Comparison of ENCODE assay signal across 19 cellular contexts in the genomic region with DNA sequence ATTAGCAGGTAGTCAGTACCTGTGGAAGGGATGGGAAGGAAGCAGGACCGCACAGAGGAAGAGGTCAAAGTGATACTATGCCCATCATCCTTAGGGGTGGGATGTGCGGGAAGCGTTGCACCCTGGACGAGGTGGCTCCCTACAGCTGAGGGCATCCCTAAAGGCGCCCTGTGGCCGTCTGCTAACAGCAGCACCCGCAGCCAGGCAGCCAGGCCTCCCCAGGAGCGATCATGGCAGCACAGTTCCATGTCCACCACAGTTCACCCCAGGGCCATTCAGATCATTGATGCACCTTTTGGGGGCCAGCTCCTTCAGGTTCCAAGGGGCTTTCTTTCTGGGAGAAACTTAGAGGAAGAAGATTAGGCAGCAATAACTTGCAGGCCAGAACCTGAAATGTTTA. TPM values are rescaled to one million over a fixed set of nuclear protein-coding genes. Genes with fewer than 3 reads are reported as not detected.
DNase-seq lines count a peak whose midpoint lies in the region; ATAC-seq, FAIRE-seq and TF ChIP-seq lines count a peak whose summit lies in the region.
"Had no signal": no experiment of that assay in that cellular context is flagged by ENCODE, and none has a peak within 500 bp of the region (broad histone marks: within the 10 kb centered on the region; RNA-seq: fewer than 3 reads in every experiment).

No MANE protein-coding gene starts in this region.

- FAIRE-seq in astrocyte (lab: Jason Lieb, UNC) = no peak
- FAIRE-seq: GM12878 had no signal

- no peak for DNase-seq in activated CD8-positive, alpha-beta T cell treated with anti-CD3 and anti-CD28 coated beads, Interleukin-2, amount 10 ng/mL, durations not matched to agents 7 days and 5 days
- DNase-seq in activated CD8-positive, alpha-beta T cell treated with anti-CD3 and anti-CD28 coated beads for 36 hours = no peak
- DNase-seq in astrocyte (ENCODE audit: low read depth) = no peak
- DNase-seq in mesenchymal stem cell = no peak
- DNase-seq: 8988T; ACHN; C1 segment of cervical spinal cord; Calu3; CD4-positive, alpha-beta T cell; DMS 273 treated with DMSO at 0.1 percent for 48 hours; DMS79; H7 had no signal

- POLR2A ChIA-PET in activated CD8-positive, alpha-beta T cell treated with anti-CD3 and anti-CD28 coated beads, Interleukin-2, amount 10 ng/mL, durations not matched to agents 7 days and 5 days (lab: Charles Lee) = interaction anchor here (0.6 kb wide), 1 partner anchor 12 kb away, joined by 3 read pairs; no protein-coding TSS in a partner anchor
- POLR2A ChIA-PET in activated CD8-positive, alpha-beta T cell treated with anti-CD3 and anti-CD28 coated beads for 36 hours (lab: Charles Lee) = no interaction called here

- H3K36me3 Mint-ChIP-seq in activated CD8-positive, alpha-beta T cell treated with anti-CD3 and anti-CD28 coated beads, Interleukin-2, amount 10 ng/mL, durations not matched to agents 7 days and 5 days (ENCODE audit: low read depth) = peaks cover 14% of the 10 kb centered on the region
- H3K36me3 Mint-ChIP-seq in activated CD8-positive, alpha-beta T cell treated with anti-CD3 and anti-CD28 coated beads for 36 hours (ENCODE audit: low read depth) = peaks cover 13% of the 10 kb centered on the region
- H3K36me3 Mint-ChIP-seq in astrocyte (ENCODE audit: low read depth, unreplicated experiment) = peaks cover 33% of the 10 kb centered on the region

- CTCF ChIA-PET in activated CD8-positive, alpha-beta T cell treated with anti-CD3 and anti-CD28 coated beads, Interleukin-2, amount 10 ng/mL, durations not matched to agents 7 days and 5 days (lab: Charles Lee) = interaction anchor here (0.6 kb wide), 1 partner anchor 61 kb away, joined by 3 read pairs; no protein-coding TSS in a partner anchor
- CTCF ChIA-PET in activated CD8-positive, alpha-beta T cell treated with anti-CD3 and anti-CD28 coated beads for 36 hours (lab: Charles Lee) = no interaction called here

- H3K9me3 ChIP-seq in astrocyte (ENCODE audit: insufficient read depth, low read depth, low read length) (no peaks in the 10 kb centered on the region), mesenchymal stem cell (ENCODE audit: control insufficient read depth, low read length) (no peaks in the 10 kb centered on the region)

- no peak for ATAC-seq in activated CD8-positive, alpha-beta T cell treated with anti-CD3 and anti-CD28 coated beads, Interleukin-2, amount 10 ng/mL, durations not matched to agents 7 days and 5 days
- no peak for ATAC-seq in activated CD8-positive, alpha-beta T cell treated with anti-CD3 and anti-CD28 coated beads for 36 hours
- ATAC-seq in HG03521 (IDR thresholded peaks at IDR 0.05; ENCODE audit: unreplicated experiment) (no peak), HG03520 (IDR thresholded peaks at IDR 0.05; ENCODE audit: unreplicated experiment) (no peak)
- ATAC-seq: GM12878, GM23338 had no signal

- H3K4ac ChIP-seq in mesenchymal stem cell (ENCODE audit: low read depth in 1 of 2, low read length in 2 of 2) = no peak overlapping the region

- H3K4me1 ChIP-seq in ACC112 (ENCODE audit: control insufficient read depth, insufficient read depth, low read length, unreplicated experiment) = peaks cover 34% of the 10 kb centered on the region
- peaks cover 30% of the 10 kb centered on the region for H3K4me1 ChIP-seq in astrocyte (ENCODE audit: insufficient read depth, low read length)
- H3K4me1 ChIP-seq in mesenchymal stem cell (ENCODE audit: control insufficient read depth, insufficient read depth, low read depth, low read length) = peaks cover 23% of the 10 kb centered on the region

- no peak overlapping the region for H2BK5ac ChIP-seq in mesenchymal stem cell (ENCODE audit: low read depth, low read length, poor library complexity, severe bottlenecking)

- no peaks in the 10 kb centered on the region for H3K9me3 Mint-ChIP-seq in activated CD8-positive, alpha-beta T cell treated with anti-CD3 and anti-CD28 coated beads, Interleukin-2, amount 10 ng/mL, durations not matched to agents 7 days and 5 days (ENCODE audit: insufficient read depth)
- H3K9me3 Mint-ChIP-seq in activated CD8-positive, alpha-beta T cell treated with anti-CD3 and anti-CD28 coated beads for 36 hours = no peaks in the 10 kb centered on the region
- H3K9me3 Mint-ChIP-seq in astrocyte (ENCODE audit: unreplicated experiment) = no peaks in the 10 kb centered on the region
- H3K9me3 Mint-ChIP-seq: CD4-positive, alpha-beta T cell; GM23338; IgD-negative memory B cell had no signal

- H3K14ac ChIP-seq in mesenchymal stem cell (ENCODE audit: low read length in 2 of 2) = no peak overlapping the region

- H2AFZ ChIP-seq in ACC112 (ENCODE audit: low read length, unreplicated experiment) (no peak overlapping the region), astrocyte (ENCODE audit: low read depth, low read length) (no peak overlapping the region), mesenchymal stem cell (ENCODE audit: low read depth, low read length) (no peak overlapping the region)
- H2AFZ ChIP-seq: GM23338 had no signal

- H2BK15ac ChIP-seq in mesenchymal stem cell (ENCODE audit: low read depth, poor library complexity, severe bottlenecking) = no peak overlapping the region

- H3K36me3 ChIP-seq in ACC112 (ENCODE audit: insufficient read depth, low read length) (no peaks in the 10 kb centered on the region), astrocyte (ENCODE audit: insufficient read depth, low read length) (no peaks in the 10 kb centered on the region), mesenchymal stem cell (ENCODE audit: control insufficient read depth in 1 of 2, insufficient read depth in 2 of 2, low read depth in 1 of 2, low read length in 2 of 2) (peaks cover 25 to 45% of the 10 kb centered on the region in 2 experiments)

- H3K4me1 Mint-ChIP-seq in activated CD8-positive, alpha-beta T cell treated with anti-CD3 and anti-CD28 coated beads, Interleukin-2, amount 10 ng/mL, durations not matched to agents 7 days and 5 days (ENCODE audit: low read depth) = peaks cover 32% of the 10 kb centered on the region
- peaks cover 35% of the 10 kb centered on the region for H3K4me1 Mint-ChIP-seq in activated CD8-positive, alpha-beta T cell treated with anti-CD3 and anti-CD28 coated beads for 36 hours (ENCODE audit: low read depth)
- H3K4me1 Mint-ChIP-seq in astrocyte (ENCODE audit: low read depth, unreplicated experiment) = peaks cover 51% of the 10 kb centered on the region
- H3K4me1 Mint-ChIP-seq: IgD-negative memory B cell had no signal

- 97% methylated on average over 8 of the region's 8 CpGs for WGBS in mesenchymal stem cell

- peak overlapping the region; percentile 28 for H2AK5ac ChIP-seq in mesenchymal stem cell (ENCODE audit: low read length, severe bottlenecking)

- H3K4me3 ChIP-seq in ACC112 (ENCODE audit: low read depth, low read length) = no peak overlapping the region
- H3K4me3 ChIP-seq in astrocyte (ENCODE audit: insufficient read depth, low read depth, low read length) = no peak overlapping the region
- H3K4me3 ChIP-seq in mesenchymal stem cell (ENCODE audit: insufficient read depth in 1 of 2, low read depth in 1 of 2, low read length in 2 of 2) = no peak overlapping the region
- H3K4me3 ChIP-seq: GM12878, GM23338 had no signal

- H3K79me2 ChIP-seq in ACC112 (ENCODE audit: control insufficient read depth, insufficient read depth, low read length, unreplicated experiment) = peaks cover 7% of the 10 kb centered on the region
- no peaks in the 10 kb centered on the region for H3K79me2 ChIP-seq in astrocyte (ENCODE audit: insufficient read depth, low read length)

- H3K4me2 ChIP-seq in astrocyte (ENCODE audit: low read length) (no peak overlapping the region), mesenchymal stem cell (ENCODE audit: low read length, poor library complexity, severe bottlenecking) (no peak overlapping the region)
- H3K4me2 ChIP-seq: GM23338 had no signal

- H3K9ac ChIP-seq in astrocyte (ENCODE audit: low read length) (no peak overlapping the region), mesenchymal stem cell (ENCODE audit: low read length) (no peak overlapping the region)

- H3K27ac Mint-ChIP-seq in activated CD8-positive, alpha-beta T cell treated with anti-CD3 and anti-CD28 coated beads, Interleukin-2, amount 10 ng/mL, durations not matched to agents 7 days and 5 days = peak overlapping the region; percentile 10
- no peak overlapping the region for H3K27ac Mint-ChIP-seq in activated CD8-positive, alpha-beta T cell treated with anti-CD3 and anti-CD28 coated beads for 36 hours
- H3K27ac Mint-ChIP-seq in astrocyte (ENCODE audit: unreplicated experiment) = peak overlapping the region; percentile 94
- H3K27ac Mint-ChIP-seq: B cell; CD4-positive, alpha-beta T cell had no signal

- H3K27me3 Mint-ChIP-seq in activated CD8-positive, alpha-beta T cell treated with anti-CD3 and anti-CD28 coated beads, Interleukin-2, amount 10 ng/mL, durations not matched to agents 7 days and 5 days (ENCODE audit: low read depth) = no peaks in the 10 kb centered on the region
- H3K27me3 Mint-ChIP-seq in activated CD8-positive, alpha-beta T cell treated with anti-CD3 and anti-CD28 coated beads for 36 hours = no peaks in the 10 kb centered on the region
- H3K27me3 Mint-ChIP-seq in astrocyte (ENCODE audit: low read depth, unreplicated experiment) = no peaks in the 10 kb centered on the region
- H3K27me3 Mint-ChIP-seq: B cell; CD4-positive, alpha-beta T cell; IgD-negative memory B cell had no signal

- no peak overlapping the region for H2BK120ac ChIP-seq in mesenchymal stem cell (ENCODE audit: low read depth, low read length)

- no peak for TF ChIP-seq CTCF in activated CD8-positive, alpha-beta T cell treated with anti-CD3 and anti-CD28 coated beads for 36 hours (IDR thresholded peaks at IDR 0.05)
- TF ChIP-seq CTCF in astrocyte (IDR thresholded peaks at IDR 0.05; ENCODE audit: insufficient read depth, low read depth, low read length) = no peak

- peak overlapping the region; percentile 1 to 37 for H2BK12ac ChIP-seq in mesenchymal stem cell (ENCODE audit: low read length in 2 of 2)

- peaks cover 29% of the 10 kb centered on the region for H3K79me1 ChIP-seq in mesenchymal stem cell (replicated peaks; ENCODE audit: low read length, poor library complexity, severe bottlenecking)

- intact Hi-C loops in activated CD8-positive, alpha-beta T cell treated with anti-CD3 and anti-CD28 coated beads for 36 hours (cut with micrococcal nuclease) = no loop called here

- peak overlapping the region; percentile 52 for H4K91ac ChIP-seq in mesenchymal stem cell (ENCODE audit: low read length)

- H3K27ac ChIP-seq in ACC112 (ENCODE audit: low read depth, low read length) (peak overlapping the region; percentile 32; the same call in 1 of the 2 replicates), astrocyte (ENCODE audit: low read depth, low read length) (no peak overlapping the region), mesenchymal stem cell (ENCODE audit: low read length, poor library complexity, severe bottlenecking) (no peak overlapping the region)

- H3K18ac ChIP-seq in mesenchymal stem cell (ENCODE audit: low read depth in 1 of 2, low read length in 2 of 2) = peak overlapping the region in 1 of 2 experiments; percentile 32

- peaks cover 16% of the 10 kb centered on the region for H4K20me1 ChIP-seq in astrocyte (ENCODE audit: insufficient read depth, low read length)

- H3K27me3 ChIP-seq in ACC112 (ENCODE audit: insufficient read depth, low read length) (no peaks in the 10 kb centered on the region), astrocyte (ENCODE audit: insufficient read depth, low read length) (no peaks in the 10 kb centered on the region), mesenchymal stem cell (ENCODE audit: control insufficient read depth in 1 of 2, insufficient read depth in 1 of 2, low read length in 2 of 2) (no peaks in the 10 kb centered on the region)

- H3K4me3 Mint-ChIP-seq in activated CD8-positive, alpha-beta T cell treated with anti-CD3 and anti-CD28 coated beads, Interleukin-2, amount 10 ng/mL, durations not matched to agents 7 days and 5 days = no peak overlapping the region
- H3K4me3 Mint-ChIP-seq in activated CD8-positive, alpha-beta T cell treated with anti-CD3 and anti-CD28 coated beads for 36 hours = no peak overlapping the region
- H3K4me3 Mint-ChIP-seq in astrocyte (ENCODE audit: unreplicated experiment) = no peak overlapping the region
- H3K4me3 Mint-ChIP-seq: B cell; CD4-positive, alpha-beta T cell; GM23338; IgD-negative memory B cell had no signal

- H4K8ac ChIP-seq in mesenchymal stem cell (ENCODE audit: low read length) = no peak overlapping the region

- no peak overlapping the region for H3K23ac ChIP-seq in mesenchymal stem cell (ENCODE audit: low read length in 2 of 2)

RNA-seq across cellular contexts. Expression of a gene that starts 59.5 kb away (rescaled TPM):
- 1 to 10 TPM; 5.0 to 6.3 TPM for total RNA-seq in activated CD8-positive, alpha-beta T cell treated with anti-CD3 and anti-CD28 coated beads, Interleukin-2, amount 10 ng/mL, durations not matched to agents 7 days and 5 days
- 10 to 100 TPM in 1 of 2 experiments, 1 to 10 TPM in 1; 9.5 to 11.1 TPM for total RNA-seq in activated CD8-positive, alpha-beta T cell treated with anti-CD3 and anti-CD28 coated beads for 36 hours
- 11.6 and 16.6 TPM in 2 replicates for total RNA-seq in astrocyte
- 12.2 TPM for polyA plus RNA-seq in mesenchymal stem cell (2013, experiment 1 of 2)
- 12.9 TPM for polyA plus RNA-seq in mesenchymal stem cell (2013, experiment 2 of 2)
